ENCODE assay signal across 1 cellular context in the genomic region with DNA sequence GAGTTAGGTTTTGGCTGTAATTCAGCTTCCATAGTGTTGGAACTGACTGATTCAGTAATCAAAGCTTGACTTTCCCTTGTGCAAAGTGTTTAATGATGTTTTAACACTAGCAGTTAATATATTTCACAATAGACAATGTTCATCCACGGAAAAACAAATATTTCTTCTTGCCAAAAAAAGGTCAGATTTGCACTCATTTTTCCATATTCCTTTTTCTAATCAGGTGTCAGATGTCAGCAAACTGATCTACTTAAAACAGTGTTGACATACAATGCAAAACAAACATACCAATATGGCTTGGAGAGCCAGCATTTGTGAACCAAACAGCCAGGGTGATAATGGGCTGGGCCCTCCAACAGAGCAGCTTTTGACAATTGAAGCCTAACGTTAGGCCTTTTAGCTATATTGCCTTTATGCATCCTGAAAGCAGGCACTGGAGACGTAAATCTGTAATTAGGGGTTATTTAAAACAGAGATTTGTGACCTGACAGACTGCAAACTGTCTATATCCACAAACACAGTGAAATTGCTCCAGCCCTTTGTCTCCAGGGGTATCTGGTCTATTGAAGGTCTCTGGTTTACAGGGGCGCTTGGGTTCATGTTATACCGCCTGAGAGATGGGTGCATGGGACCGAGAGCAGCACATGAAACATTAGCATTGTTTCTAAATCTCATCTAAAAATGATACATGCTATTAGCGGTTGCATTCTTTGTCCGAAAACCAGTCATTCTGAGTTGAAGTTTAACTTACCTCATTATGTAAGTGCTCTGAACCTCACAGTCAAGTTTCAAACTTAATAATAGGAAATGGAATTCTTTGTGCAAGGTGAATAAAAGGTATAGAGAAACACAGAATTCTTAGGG.
TF ChIP-seq lines count a peak whose summit lies in the region.

No MANE protein-coding gene starts in this region.

TF ChIP-seq in HepG2, 621 proteins besides CTCF, POLR2A, EP300 and RAD21 (continued from another document and continues in another):
- TF ChIP-seq, protein P1, sequence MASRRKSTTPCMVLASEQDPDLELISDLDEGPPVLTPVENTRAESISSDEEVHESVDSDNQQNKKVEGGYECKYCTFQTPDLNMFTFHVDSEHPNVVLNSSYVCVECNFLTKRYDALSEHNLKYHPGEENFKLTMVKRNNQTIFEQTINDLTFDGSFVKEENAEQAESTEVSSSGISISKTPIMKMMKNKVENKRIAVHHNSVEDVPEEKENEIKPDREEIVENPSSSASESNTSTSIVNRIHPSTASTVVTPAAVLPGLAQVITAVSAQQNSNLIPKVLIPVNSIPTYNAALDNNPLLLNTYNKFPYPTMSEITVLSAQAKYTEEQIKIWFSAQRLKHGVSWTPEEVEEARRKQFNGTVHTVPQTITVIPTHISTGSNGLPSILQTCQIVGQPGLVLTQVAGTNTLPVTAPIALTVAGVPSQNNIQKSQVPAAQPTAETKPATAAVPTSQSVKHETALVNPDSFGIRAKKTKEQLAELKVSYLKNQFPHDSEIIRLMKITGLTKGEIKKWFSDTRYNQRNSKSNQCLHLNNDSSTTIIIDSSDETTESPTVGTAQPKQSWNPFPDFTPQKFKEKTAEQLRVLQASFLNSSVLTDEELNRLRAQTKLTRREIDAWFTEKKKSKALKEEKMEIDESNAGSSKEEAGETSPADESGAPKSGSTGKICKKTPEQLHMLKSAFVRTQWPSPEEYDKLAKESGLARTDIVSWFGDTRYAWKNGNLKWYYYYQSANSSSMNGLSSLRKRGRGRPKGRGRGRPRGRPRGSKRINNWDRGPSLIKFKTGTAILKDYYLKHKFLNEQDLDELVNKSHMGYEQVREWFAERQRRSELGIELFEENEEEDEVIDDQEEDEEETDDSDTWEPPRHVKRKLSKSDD (CRISPR knock-in tag; IDR thresholded peaks at IDR 0.05; ENCODE audit: low read depth), result no peak
- TF ChIP-seq MTA3 (CRISPR knock-in tag; IDR thresholded peaks at IDR 0.05) (no peak), GABPA (IDR thresholded peaks at IDR 0.05; ENCODE audit: low read depth, low read length) (no peak), GABPA (CRISPR knock-in tag; IDR thresholded peaks at IDR 0.05; ENCODE audit: low read depth) (no peak), RFX5 (IDR thresholded peaks at IDR 0.05; ENCODE audit: low read depth, low read length) (no peak), SNAPC5 (CRISPR knock-in tag; IDR thresholded peaks at IDR 0.05; ENCODE audit: borderline replicate concordance) (no peak), AKAP8 (CRISPR knock-in tag; IDR thresholded peaks at IDR 0.05) (no peak), SMYD3 (CRISPR knock-in tag; IDR thresholded peaks at IDR 0.05) (0 out of 2 replicates have a peak, but pooled peaks have one; percentile 24), HNRNPH1 (optimal IDR thresholded peaks at IDR 0.05; ENCODE audit: low read depth, low read length) (no peak), FOXA3 (CRISPR knock-in tag; IDR thresholded peaks at IDR 0.05) (peak; percentile 86), BCL6 (CRISPR knock-in tag; IDR thresholded peaks at IDR 0.05) (peak; percentile 31; the same call in 1 of the 2 replicates), ZNF770 (CRISPR knock-in tag; IDR thresholded peaks at IDR 0.05) (no peak), MBNL3 (CRISPR knock-in tag; conservative IDR thresholded peaks at IDR 0.05) (no peak), ZNF788 (CRISPR knock-in tag; IDR thresholded peaks at IDR 0.05; ENCODE audit: borderline replicate concordance) (no peak), SIX1 (CRISPR knock-in tag; IDR thresholded peaks at IDR 0.05; ENCODE audit: borderline replicate concordance) (peak; percentile 96), PPARG (CRISPR knock-in tag; conservative IDR thresholded peaks at IDR 0.05) (no peak), JDP2 (CRISPR knock-in tag; IDR thresholded peaks at IDR 0.05; ENCODE audit: borderline replicate concordance) (no peak), GATAD2A (CRISPR knock-in tag; IDR thresholded peaks at IDR 0.05) (peak; percentile 70; the same call in 1 of the 2 replicates), PAX8 (CRISPR knock-in tag; IDR thresholded peaks at IDR 0.05; ENCODE audit: borderline replicate concordance) (no peak), ZMYM3 (CRISPR knock-in tag; IDR thresholded peaks at IDR 0.05) (0 out of 2 replicates have a peak, but pooled peaks have one; percentile 15), MED8 (CRISPR knock-in tag; IDR thresholded peaks at IDR 0.05; ENCODE audit: insufficient replicate concordance) (no peak), CREM (IDR thresholded peaks at IDR 0.05) (peak; percentile 27; the same call in 1 of the 2 replicates), CREM (CRISPR knock-in tag; IDR thresholded peaks at IDR 0.05) (no peak), KLF12 (CRISPR knock-in tag; IDR thresholded peaks at IDR 0.05; ENCODE audit: borderline replicate concordance) (no peak), ZNF274 (CRISPR knock-in tag; IDR thresholded peaks at IDR 0.05) (no peak), RXRA (CRISPR knock-in tag; IDR thresholded peaks at IDR 0.05) (no peak), POLR2AphosphoS2 (IDR thresholded peaks at IDR 0.05; ENCODE audit: low read depth, low read length) (no peak), TBX3 (IDR thresholded peaks at IDR 0.05; ENCODE audit: borderline replicate concordance) (peak; percentile 31; the same call in 1 of the 2 replicates), ZNF773 (CRISPR knock-in tag; IDR thresholded peaks at IDR 0.05; ENCODE audit: borderline replicate concordance) (no peak), BHLHE40 (IDR thresholded peaks at IDR 0.05; ENCODE audit: low read length) (no peak), KAT7 (CRISPR knock-in tag; IDR thresholded peaks at IDR 0.05; ENCODE audit: borderline replicate concordance) (no peak), RARA (CRISPR knock-in tag; IDR thresholded peaks at IDR 0.05) (0 out of 2 replicates have a peak, but pooled peaks have one; percentile 16), HNRNPK (IDR thresholded peaks at IDR 0.05; ENCODE audit: low read depth, low read length, poor library complexity, severe bottlenecking) (no peak), ZNF589 (CRISPR knock-in tag; conservative IDR thresholded peaks at IDR 0.05) (no peak), ZNF782 (CRISPR knock-in tag; IDR thresholded peaks at IDR 0.05; ENCODE audit: borderline replicate concordance) (no peak), ZNF17 (CRISPR knock-in tag; IDR thresholded peaks at IDR 0.05) (no peak), ZNF235 (CRISPR knock-in tag; IDR thresholded peaks at IDR 0.05; ENCODE audit: borderline replicate concordance) (no peak), ZBTB1 (CRISPR knock-in tag; IDR thresholded peaks at IDR 0.05; ENCODE audit: borderline replicate concordance) (no peak), CHD2 (IDR thresholded peaks at IDR 0.05; ENCODE audit: low read depth, low read length) (no peak), SAP130 (CRISPR knock-in tag; IDR thresholded peaks at IDR 0.05; ENCODE audit: low read depth) (peak; percentile 47; the same call in 1 of the 2 replicates), ZMYM4 (CRISPR knock-in tag; IDR thresholded peaks at IDR 0.05) (peak; percentile 30; the same call in 1 of the 2 replicates), STAT6 (CRISPR knock-in tag; IDR thresholded peaks at IDR 0.05; ENCODE audit: borderline replicate concordance) (no peak), ZNF576 (CRISPR knock-in tag; IDR thresholded peaks at IDR 0.05) (no peak), TBP (CRISPR knock-in tag; IDR thresholded peaks at IDR 0.05) (no peak), FOXP1 (IDR thresholded peaks at IDR 0.05) (no peak), FOXP1 (CRISPR knock-in tag; IDR thresholded peaks at IDR 0.05) (peak; percentile 79; the same call in 1 of the 2 replicates), CHD4 (IDR thresholded peaks at IDR 0.05; ENCODE audit: borderline replicate concordance, low read length) (no peak), SOX13 (IDR thresholded peaks at IDR 0.05) (no peak), SOX13 (CRISPR knock-in tag; conservative IDR thresholded peaks at IDR 0.05 in 1 of 2, IDR thresholded peaks at IDR 0.05 in 1 of 2) (peak in 1 of 2 experiments; percentile 81; a peak in 2 of 4 replicates), TARDBP (CRISPR knock-in tag; IDR thresholded peaks at IDR 0.05) (no peak; the same call in 1 of the 2 replicates), SMAD1 (CRISPR knock-in tag; IDR thresholded peaks at IDR 0.05; ENCODE audit: borderline replicate concordance, low read depth) (no peak), ZNF367 (CRISPR knock-in tag; IDR thresholded peaks at IDR 0.05; ENCODE audit: borderline replicate concordance) (no peak)
- TF ChIP-seq, protein P2, sequence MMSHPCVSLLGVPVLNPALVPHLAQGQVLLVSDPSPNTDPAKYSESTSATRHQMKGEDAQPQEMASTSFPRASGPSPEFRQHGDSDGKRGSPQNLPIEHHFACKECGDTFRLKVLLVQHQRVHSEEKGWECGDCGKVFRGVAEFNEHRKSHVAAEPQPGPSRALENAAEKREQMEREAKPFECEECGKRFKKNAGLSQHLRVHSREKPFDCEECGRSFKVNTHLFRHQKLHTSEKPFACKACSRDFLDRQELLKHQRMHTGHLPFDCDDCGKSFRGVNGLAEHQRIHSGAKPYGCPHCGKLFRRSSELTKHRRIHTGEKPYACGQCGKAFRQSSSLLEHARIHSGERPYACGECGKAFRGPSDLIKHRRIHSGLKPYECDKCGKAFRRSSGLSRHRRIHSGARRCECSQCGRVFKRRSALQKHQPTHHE (CRISPR knock-in tag; IDR thresholded peaks at IDR 0.05; ENCODE audit: borderline replicate concordance), result no peak
- TF ChIP-seq, protein P3, sequence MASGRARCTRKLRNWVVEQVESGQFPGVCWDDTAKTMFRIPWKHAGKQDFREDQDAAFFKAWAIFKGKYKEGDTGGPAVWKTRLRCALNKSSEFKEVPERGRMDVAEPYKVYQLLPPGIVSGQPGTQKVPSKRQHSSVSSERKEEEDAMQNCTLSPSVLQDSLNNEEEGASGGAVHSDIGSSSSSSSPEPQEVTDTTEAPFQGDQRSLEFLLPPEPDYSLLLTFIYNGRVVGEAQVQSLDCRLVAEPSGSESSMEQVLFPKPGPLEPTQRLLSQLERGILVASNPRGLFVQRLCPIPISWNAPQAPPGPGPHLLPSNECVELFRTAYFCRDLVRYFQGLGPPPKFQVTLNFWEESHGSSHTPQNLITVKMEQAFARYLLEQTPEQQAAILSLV (CRISPR knock-in tag; IDR thresholded peaks at IDR 0.05; ENCODE audit: borderline replicate concordance), result no peak
- TF ChIP-seq, protein P4, sequence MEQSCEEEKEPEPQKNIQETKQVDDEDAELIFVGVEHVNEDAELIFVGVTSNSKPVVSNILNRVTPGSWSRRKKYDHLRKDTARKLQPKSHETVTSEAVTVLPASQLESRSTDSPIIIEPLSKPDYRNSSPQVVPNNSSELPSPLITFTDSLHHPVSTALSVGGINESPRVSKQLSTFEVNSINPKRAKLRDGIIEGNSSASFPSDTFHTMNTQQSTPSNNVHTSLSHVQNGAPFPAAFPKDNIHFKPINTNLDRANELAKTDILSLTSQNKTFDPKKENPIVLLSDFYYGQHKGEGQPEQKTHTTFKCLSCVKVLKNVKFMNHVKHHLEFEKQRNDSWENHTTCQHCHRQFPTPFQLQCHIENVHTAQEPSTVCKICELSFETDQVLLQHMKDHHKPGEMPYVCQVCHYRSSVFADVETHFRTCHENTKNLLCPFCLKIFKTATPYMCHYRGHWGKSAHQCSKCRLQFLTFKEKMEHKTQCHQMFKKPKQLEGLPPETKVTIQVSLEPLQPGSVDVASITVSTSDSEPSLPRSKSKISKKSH (CRISPR knock-in tag; IDR thresholded peaks at IDR 0.05; ENCODE audit: borderline replicate concordance), result no peak
- TF ChIP-seq, protein P5, sequence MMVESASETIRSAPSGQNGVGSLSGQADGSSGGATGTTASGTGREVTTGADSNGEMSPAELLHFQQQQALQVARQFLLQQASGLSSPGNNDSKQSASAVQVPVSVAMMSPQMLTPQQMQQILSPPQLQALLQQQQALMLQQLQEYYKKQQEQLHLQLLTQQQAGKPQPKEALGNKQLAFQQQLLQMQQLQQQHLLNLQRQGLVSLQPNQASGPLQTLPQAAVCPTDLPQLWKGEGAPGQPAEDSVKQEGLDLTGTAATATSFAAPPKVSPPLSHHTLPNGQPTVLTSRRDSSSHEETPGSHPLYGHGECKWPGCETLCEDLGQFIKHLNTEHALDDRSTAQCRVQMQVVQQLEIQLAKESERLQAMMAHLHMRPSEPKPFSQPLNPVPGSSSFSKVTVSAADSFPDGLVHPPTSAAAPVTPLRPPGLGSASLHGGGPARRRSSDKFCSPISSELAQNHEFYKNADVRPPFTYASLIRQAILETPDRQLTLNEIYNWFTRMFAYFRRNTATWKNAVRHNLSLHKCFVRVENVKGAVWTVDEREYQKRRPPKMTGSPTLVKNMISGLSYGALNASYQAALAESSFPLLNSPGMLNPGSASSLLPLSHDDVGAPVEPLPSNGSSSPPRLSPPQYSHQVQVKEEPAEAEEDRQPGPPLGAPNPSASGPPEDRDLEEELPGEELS (CRISPR knock-in tag; IDR thresholded peaks at IDR 0.05), result peak; percentile 40; the same call in 1 of the 2 replicates
